Comparison of ENCODE assay signal across 1 cellular context in the genomic region with DNA sequence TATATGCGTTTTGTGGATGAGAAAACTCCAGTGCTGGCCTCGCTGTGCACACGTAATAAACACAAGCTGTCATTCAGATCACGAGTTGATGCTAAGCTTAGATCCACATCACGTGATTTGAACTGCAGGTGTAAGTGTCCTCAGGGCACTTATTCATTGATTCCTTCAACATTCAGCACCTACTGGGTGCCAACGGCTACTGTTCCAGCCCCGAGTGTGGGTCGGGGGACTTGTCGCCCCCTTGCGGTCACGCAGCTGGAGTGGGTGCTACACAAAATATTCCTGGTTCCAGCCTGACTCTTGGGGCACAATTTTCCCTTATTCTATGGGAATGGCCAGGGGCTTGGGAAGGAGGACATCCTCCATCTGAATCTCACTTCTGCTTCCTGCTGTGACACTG.
TF ChIP-seq lines count a peak whose summit lies in the region.

No MANE protein-coding gene starts in this region.

TF ChIP-seq in K562, 482 proteins besides CTCF, POLR2A, EP300 and RAD21 (continued from another document and continues in another):
- TF ChIP-seq, protein P1, sequence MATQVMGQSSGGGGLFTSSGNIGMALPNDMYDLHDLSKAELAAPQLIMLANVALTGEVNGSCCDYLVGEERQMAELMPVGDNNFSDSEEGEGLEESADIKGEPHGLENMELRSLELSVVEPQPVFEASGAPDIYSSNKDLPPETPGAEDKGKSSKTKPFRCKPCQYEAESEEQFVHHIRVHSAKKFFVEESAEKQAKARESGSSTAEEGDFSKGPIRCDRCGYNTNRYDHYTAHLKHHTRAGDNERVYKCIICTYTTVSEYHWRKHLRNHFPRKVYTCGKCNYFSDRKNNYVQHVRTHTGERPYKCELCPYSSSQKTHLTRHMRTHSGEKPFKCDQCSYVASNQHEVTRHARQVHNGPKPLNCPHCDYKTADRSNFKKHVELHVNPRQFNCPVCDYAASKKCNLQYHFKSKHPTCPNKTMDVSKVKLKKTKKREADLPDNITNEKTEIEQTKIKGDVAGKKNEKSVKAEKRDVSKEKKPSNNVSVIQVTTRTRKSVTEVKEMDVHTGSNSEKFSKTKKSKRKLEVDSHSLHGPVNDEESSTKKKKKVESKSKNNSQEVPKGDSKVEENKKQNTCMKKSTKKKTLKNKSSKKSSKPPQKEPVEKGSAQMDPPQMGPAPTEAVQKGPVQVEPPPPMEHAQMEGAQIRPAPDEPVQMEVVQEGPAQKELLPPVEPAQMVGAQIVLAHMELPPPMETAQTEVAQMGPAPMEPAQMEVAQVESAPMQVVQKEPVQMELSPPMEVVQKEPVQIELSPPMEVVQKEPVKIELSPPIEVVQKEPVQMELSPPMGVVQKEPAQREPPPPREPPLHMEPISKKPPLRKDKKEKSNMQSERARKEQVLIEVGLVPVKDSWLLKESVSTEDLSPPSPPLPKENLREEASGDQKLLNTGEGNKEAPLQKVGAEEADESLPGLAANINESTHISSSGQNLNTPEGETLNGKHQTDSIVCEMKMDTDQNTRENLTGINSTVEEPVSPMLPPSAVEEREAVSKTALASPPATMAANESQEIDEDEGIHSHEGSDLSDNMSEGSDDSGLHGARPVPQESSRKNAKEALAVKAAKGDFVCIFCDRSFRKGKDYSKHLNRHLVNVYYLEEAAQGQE (CRISPR knock-in tag; IDR thresholded peaks at IDR 0.05; ENCODE audit: low read depth), result no peak
- TF ChIP-seq ZC3H11A (IDR thresholded peaks at IDR 0.05; ENCODE audit: low read depth, low read length), result no peak
- TF ChIP-seq, protein P2, sequence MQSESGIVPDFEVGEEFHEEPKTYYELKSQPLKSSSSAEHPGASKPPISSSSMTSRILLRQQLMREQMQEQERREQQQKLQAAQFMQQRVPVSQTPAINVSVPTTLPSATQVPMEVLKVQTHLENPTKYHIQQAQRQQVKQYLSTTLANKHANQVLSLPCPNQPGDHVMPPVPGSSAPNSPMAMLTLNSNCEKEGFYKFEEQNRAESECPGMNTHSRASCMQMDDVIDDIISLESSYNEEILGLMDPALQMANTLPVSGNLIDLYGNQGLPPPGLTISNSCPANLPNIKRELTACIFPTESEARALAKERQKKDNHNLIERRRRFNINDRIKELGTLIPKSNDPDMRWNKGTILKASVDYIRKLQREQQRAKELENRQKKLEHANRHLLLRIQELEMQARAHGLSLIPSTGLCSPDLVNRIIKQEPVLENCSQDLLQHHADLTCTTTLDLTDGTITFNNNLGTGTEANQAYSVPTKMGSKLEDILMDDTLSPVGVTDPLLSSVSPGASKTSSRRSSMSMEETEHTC (IDR thresholded peaks at IDR 0.05), result no peak
- no peak for TF ChIP-seq SOX6 (IDR thresholded peaks at IDR 0.05)
- no peak for TF ChIP-seq SUPT5H (IDR thresholded peaks at IDR 0.05)
- no peak for TF ChIP-seq ARHGAP35 (IDR thresholded peaks at IDR 0.05; ENCODE audit: partially characterized antibody)
- no peak for TF ChIP-seq ETV5 (CRISPR knock-in tag; IDR thresholded peaks at IDR 0.05; ENCODE audit: low read depth)
- TF ChIP-seq FOXK2 (conservative IDR thresholded peaks at IDR 0.05 in 1 of 2, IDR thresholded peaks at IDR 0.05 in 1 of 2; ENCODE audit: low read depth in 2 of 2), result no peak
- TF ChIP-seq MTA2 (IDR thresholded peaks at IDR 0.05; ENCODE audit: low read depth), result no peak
- TF ChIP-seq, protein P3, sequence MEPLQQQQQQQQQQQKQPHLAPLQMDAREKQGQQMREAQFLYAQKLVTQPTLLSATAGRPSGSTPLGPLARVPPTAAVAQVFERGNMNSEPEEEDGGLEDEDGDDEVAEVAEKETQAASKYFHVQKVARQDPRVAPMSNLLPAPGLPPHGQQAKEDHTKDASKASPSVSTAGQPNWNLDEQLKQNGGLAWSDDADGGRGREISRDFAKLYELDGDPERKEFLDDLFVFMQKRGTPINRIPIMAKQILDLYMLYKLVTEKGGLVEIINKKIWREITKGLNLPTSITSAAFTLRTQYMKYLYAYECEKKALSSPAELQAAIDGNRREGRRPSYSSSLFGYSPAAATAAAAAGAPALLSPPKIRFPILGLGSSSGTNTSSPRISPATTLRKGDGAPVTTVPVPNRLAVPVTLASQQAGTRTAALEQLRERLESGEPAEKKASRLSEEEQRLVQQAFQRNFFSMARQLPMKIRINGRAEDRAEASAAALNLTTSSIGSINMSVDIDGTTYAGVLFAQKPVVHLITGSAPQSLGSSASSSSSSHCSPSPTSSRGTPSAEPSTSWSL (CRISPR knock-in tag; IDR thresholded peaks at IDR 0.05; ENCODE audit: borderline replicate concordance), result no peak
- TF ChIP-seq EGR1 (conservative IDR thresholded peaks at IDR 0.05), result no peak
- TF ChIP-seq ZHX1 (conservative IDR thresholded peaks at IDR 0.05; ENCODE audit: low read length), result no peak
- no peak for TF ChIP-seq FIP1L1 (IDR thresholded peaks at IDR 0.05; ENCODE audit: low read depth, low read length, poor library complexity, severe bottlenecking)
- no peak for TF ChIP-seq ILK (tag; IDR thresholded peaks at IDR 0.05; ENCODE audit: borderline replicate concordance, low read depth)
- TF ChIP-seq USF2 (CRISPR knock-in tag; IDR thresholded peaks at IDR 0.05), result no peak
- no peak for TF ChIP-seq ZKSCAN8 (CRISPR knock-in tag; IDR thresholded peaks at IDR 0.05)
- no peak for TF ChIP-seq RHOXF2B (CRISPR knock-in tag; conservative IDR thresholded peaks at IDR 0.05)
- TF ChIP-seq, protein P4, sequence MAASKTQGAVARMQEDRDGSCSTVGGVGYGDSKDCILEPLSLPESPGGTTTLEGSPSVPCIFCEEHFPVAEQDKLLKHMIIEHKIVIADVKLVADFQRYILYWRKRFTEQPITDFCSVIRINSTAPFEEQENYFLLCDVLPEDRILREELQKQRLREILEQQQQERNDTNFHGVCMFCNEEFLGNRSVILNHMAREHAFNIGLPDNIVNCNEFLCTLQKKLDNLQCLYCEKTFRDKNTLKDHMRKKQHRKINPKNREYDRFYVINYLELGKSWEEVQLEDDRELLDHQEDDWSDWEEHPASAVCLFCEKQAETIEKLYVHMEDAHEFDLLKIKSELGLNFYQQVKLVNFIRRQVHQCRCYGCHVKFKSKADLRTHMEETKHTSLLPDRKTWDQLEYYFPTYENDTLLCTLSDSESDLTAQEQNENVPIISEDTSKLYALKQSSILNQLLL (CRISPR knock-in tag; IDR thresholded peaks at IDR 0.05; ENCODE audit: borderline replicate concordance), result no peak
- peak; percentile 58 for TF ChIP-seq USF1 (CRISPR knock-in tag; IDR thresholded peaks at IDR 0.05)
- TF ChIP-seq STAT5B (CRISPR knock-in tag; IDR thresholded peaks at IDR 0.05), result no peak
- no peak for TF ChIP-seq AFF1 (IDR thresholded peaks at IDR 0.05; ENCODE audit: low read depth in 1 of 2, partially characterized antibody in 2 of 2)
- no peak for TF ChIP-seq E2F5 (CRISPR knock-in tag; IDR thresholded peaks at IDR 0.05)
- TF ChIP-seq ZNF354B (CRISPR knock-in tag; IDR thresholded peaks at IDR 0.05), result no peak
- TF ChIP-seq CSDE1 (IDR thresholded peaks at IDR 0.05), result no peak
- TF ChIP-seq MAZ (CRISPR knock-in tag; conservative IDR thresholded peaks at IDR 0.05 in 1 of 2, IDR thresholded peaks at IDR 0.05 in 1 of 2), result 0 out of 4 replicates have a peak, but pooled peaks of 1 of the 2 experiments have one; percentile 30
- TF ChIP-seq HEY1 (CRISPR knock-in tag; IDR thresholded peaks at IDR 0.05; ENCODE audit: borderline replicate concordance), result no peak
- TF ChIP-seq MNT (conservative IDR thresholded peaks at IDR 0.05), result no peak
